10 cellular contexts compared by ENCODE assay signal in the genomic region with DNA sequence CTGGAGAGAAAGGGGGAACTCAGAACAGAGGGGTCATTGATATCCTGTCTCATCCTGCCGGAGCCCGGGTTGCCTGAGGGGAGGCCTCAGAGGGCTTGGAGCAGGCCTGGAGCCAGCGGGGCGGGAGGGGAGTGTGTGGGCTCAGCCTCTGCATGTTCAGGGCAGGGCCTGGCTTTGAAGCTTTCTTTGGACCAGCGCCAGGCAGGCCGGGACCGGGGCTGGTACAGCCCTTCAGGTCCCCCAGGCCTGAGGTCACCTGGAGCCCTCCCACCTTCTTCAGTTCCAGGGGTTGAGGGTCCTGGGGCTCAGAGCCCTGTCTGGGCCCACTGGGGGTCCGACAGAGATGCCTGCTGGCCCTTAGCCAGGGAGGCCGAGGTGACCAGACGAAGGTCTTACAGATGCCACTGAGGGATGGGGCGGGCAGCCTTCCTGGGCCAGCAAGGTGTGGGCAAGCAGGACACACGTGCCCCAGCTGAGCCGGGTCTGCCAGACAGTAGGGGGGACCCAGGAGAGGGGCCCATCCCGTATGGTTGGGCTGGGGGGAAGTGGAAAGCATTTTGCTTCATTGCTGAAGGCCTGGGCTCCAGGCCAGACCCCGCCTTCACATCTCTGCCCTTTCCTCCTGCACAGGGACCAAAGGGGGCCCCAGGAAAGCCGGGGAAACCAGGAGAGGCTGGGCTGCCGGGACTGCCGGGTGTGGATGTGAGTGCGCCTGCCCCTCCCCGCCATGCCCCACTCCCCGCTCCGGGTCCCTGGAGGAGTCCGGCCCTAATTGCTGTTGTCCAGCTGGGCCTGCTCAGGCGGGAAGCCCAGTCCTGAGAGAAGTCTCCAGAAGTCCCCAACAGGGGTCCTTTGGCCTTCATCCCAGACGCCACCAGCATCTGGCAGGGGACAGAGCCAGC. TPM values are rescaled to one million over a fixed set of nuclear protein-coding genes. Genes with fewer than 3 reads are reported as not detected.
DNase-seq lines count a peak whose midpoint lies in the region; ATAC-seq, FAIRE-seq and TF ChIP-seq lines count a peak whose summit lies in the region.
"Had no signal": no experiment of that assay in that cellular context is flagged by ENCODE, and none has a peak within 500 bp of the region (broad histone marks: within the 10 kb centered on the region; RNA-seq: fewer than 3 reads in every experiment).

No MANE protein-coding gene starts in this region.

- no TSS peak for BruUV-seq in MCF 10A (replicated peaks; lab: Mats Ljungman, UMichigan)

- peak; percentile 68 for ATAC-seq in Right ventricle myocardium inferior
- peak; percentile 21 for ATAC-seq in aorta (ENCODE audit: low FRiP score)
- no peak for ATAC-seq in stimulated activated naive CD8-positive, alpha-beta T cell treated with anti-CD3 and anti-CD28 coated beads, Interleukin-15, amount 100 ng/mL, for 72 hours

- H3K4me1 Mint-ChIP-seq in MCF 10A (ENCODE audit: insufficient read depth, unreplicated experiment) = peaks cover 7% of the 10 kb centered on the region
- H3K4me1 Mint-ChIP-seq in stimulated activated naive CD8-positive, alpha-beta T cell treated with anti-CD3 and anti-CD28 coated beads, Interleukin-15, amount 100 ng/mL, for 72 hours = peaks cover 19% of the 10 kb centered on the region

- no peak for TF ChIP-seq CTCF in MCF 10A (IDR thresholded peaks at IDR 0.05; ENCODE audit: unreplicated experiment)
- TF ChIP-seq CTCF in kidney (IDR thresholded peaks at IDR 0.05; ENCODE audit: borderline replicate concordance, extremely low read depth, insufficient read depth) = no peak

- CTCF ChIA-PET in MCF 10A (lab: Yijun Ruan, JAX) = interaction anchor here (0.6 to 4.8 kb wide), 3 partner anchors 11 to 517 kb away, joined by 3 to 25 read pairs (median 3); no protein-coding TSS in a partner anchor

- DNase-seq in Right ventricle myocardium inferior (ENCODE audit: missing footprints) (peak; percentile 82), cardiac septum (ENCODE audit: low spot score) (no peak), MCF 10A (ENCODE audit: unreplicated experiment) (peak; percentile 77), kidney (peak; percentile 93), aorta (peak; percentile 75 to 89), T-helper 9 cell (no peak), MV-4-11 (lab: John Stamatoyannopoulos, UW) (no peak)
- DNase-seq in stimulated activated naive CD8-positive, alpha-beta T cell treated with anti-CD3 and anti-CD28 coated beads, Interleukin-15, amount 100 ng/mL, for 72 hours = no peak
- DNase-seq: activated T-cell treated with anti-CD3 and anti-CD28 coated beads, Interleukin-2, amount 50 U/mL, for 1 hour; NCI-H510A had no signal

- no peak for FAIRE-seq in kidney (lab: Jason Lieb, UNC)

- H3K27ac ChIP-seq in kidney (ENCODE audit: low read depth in 2 of 2, low read length in 2 of 2) = no peak overlapping the region
- no peak overlapping the region for H3K27ac ChIP-seq in aorta (ENCODE audit: low read depth in 1 of 2, low read length in 2 of 2)

- H3K4me1 ChIP-seq in kidney (ENCODE audit: control insufficient read depth in 1 of 2, insufficient read depth in 1 of 2, low read depth in 1 of 2, low read length in 2 of 2) (peaks cover 0 to 14% of the 10 kb centered on the region in 2 donors), aorta (ENCODE audit: control insufficient read depth in 1 of 2, insufficient read depth in 2 of 2, low read length in 2 of 2) (no peaks in the 10 kb centered on the region)

- no peak overlapping the region for H3K4me3 Mint-ChIP-seq in MCF 10A (ENCODE audit: unreplicated experiment)
- no peak overlapping the region for H3K4me3 Mint-ChIP-seq in stimulated activated naive CD8-positive, alpha-beta T cell treated with anti-CD3 and anti-CD28 coated beads, Interleukin-15, amount 100 ng/mL, for 72 hours

- H3K4me3 ChIP-seq in kidney (ENCODE audit: low read length in 2 of 2) (no peak overlapping the region), aorta (ENCODE audit: low read length in 2 of 2) (no peak overlapping the region)

- H3K36me3 ChIP-seq in kidney (ENCODE audit: control insufficient read depth in 1 of 2, insufficient read depth in 2 of 2, low read length in 2 of 2) (no peaks in the 10 kb centered on the region), aorta (ENCODE audit: control insufficient read depth in 1 of 2, insufficient read depth in 2 of 2, low read length in 1 of 2) (no peaks in the 10 kb centered on the region)

- no peaks in the 10 kb centered on the region for H3K27me3 Mint-ChIP-seq in MCF 10A (ENCODE audit: insufficient read depth, unreplicated experiment)
- peaks cover 57% of the 10 kb centered on the region for H3K27me3 Mint-ChIP-seq in stimulated activated naive CD8-positive, alpha-beta T cell treated with anti-CD3 and anti-CD28 coated beads, Interleukin-15, amount 100 ng/mL, for 72 hours

- intact Hi-C loops in Right ventricle myocardium inferior (cut with DNase I) = no loop called here
- intact Hi-C loops in cardiac septum (cut with DNase I) = no loop called here
- intact Hi-C loops in MCF 10A (cut with micrococcal nuclease) = no loop called here
- intact Hi-C loops in kidney (cut with DNase I) = no loop called here
- intact Hi-C loops in aorta (cut with DNase I) = no loop called here

- H3K9ac ChIP-seq in kidney (ENCODE audit: low read length in 2 of 2) = no peak overlapping the region

- H3K27me3 ChIP-seq in aorta (ENCODE audit: control insufficient read depth in 1 of 2, insufficient read depth in 2 of 2, low read length in 1 of 2) = no peaks in the 10 kb centered on the region

- POLR2A ChIA-PET in MCF 10A (lab: Yijun Ruan, JAX) = interaction anchor here (1.1 to 1.2 kb wide), 4 partner anchors 20 to 36 kb away, joined by 3 to 4 read pairs (median 3); partner anchors contain the start of gene MRGBP

- no peaks in the 10 kb centered on the region for H3K36me3 Mint-ChIP-seq in MCF 10A (ENCODE audit: insufficient read depth, unreplicated experiment)

- no peaks in the 10 kb centered on the region for H3K9me3 Mint-ChIP-seq in MCF 10A (ENCODE audit: unreplicated experiment)
- no peaks in the 10 kb centered on the region for H3K9me3 Mint-ChIP-seq in stimulated activated naive CD8-positive, alpha-beta T cell treated with anti-CD3 and anti-CD28 coated beads, Interleukin-15, amount 100 ng/mL, for 72 hours

- WGBS in aorta, 2 donors = 6 to 7% methylated on average over 20 to 25 of the region's 25 CpGs

- peak overlapping the region; percentile 35 for H3K27ac Mint-ChIP-seq in MCF 10A (ENCODE audit: low read depth, unreplicated experiment)
- peak overlapping the region in 1 of 2 donors; percentile 51 for H3K27ac Mint-ChIP-seq in stimulated activated naive CD8-positive, alpha-beta T cell treated with anti-CD3 and anti-CD28 coated beads, Interleukin-15, amount 100 ng/mL, for 72 hours

- H3K9me3 ChIP-seq in kidney (ENCODE audit: control insufficient read depth in 1 of 2, low read length in 2 of 2) (no peaks in the 10 kb centered on the region), aorta (ENCODE audit: control insufficient read depth, low read length) (no peaks in the 10 kb centered on the region)

RNA-seq across cellular contexts. Expression of gene COL9A3, which starts 2.0 kb away (rescaled TPM):
- 5.5 TPM for total RNA-seq in Right ventricle myocardium inferior
- 0.94 TPM for total RNA-seq in cardiac septum
- not detected in 2 replicates for total RNA-seq in MCF 10A (2022)
- 4.3 TPM for total RNA-seq in kidney
- polyA plus RNA-seq in kidney (ENCODE audit: insufficient read depth, low read depth, low replicate concordance) = 2.3 TPM
- total RNA-seq in aorta = 1 to 10 TPM; 1.5 to 6.5 TPM
- polyA plus RNA-seq in aorta = under 1 TPM; 0.13 to 0.77 TPM

RNA-seq across cellular contexts. Expression of gene OGFR, which starts 14.2 kb away (rescaled TPM):
- total RNA-seq in Right ventricle myocardium inferior = 22.5 TPM
- total RNA-seq in cardiac septum = 16.4 TPM
- 28.8 and 31.0 TPM in 2 replicates for total RNA-seq in MCF 10A (2022)
- total RNA-seq in kidney = 46.8 TPM
- 33.7 TPM for polyA plus RNA-seq in kidney (ENCODE audit: insufficient read depth, low read depth, low replicate concordance)
- 10 to 100 TPM; 31.7 to 42.6 TPM for total RNA-seq in aorta
- polyA plus RNA-seq in aorta = 10 to 100 TPM; 18.5 to 58.8 TPM

RNA-seq across cellular contexts. Expression of gene MRGBP, which starts 22.6 kb away (rescaled TPM):
- total RNA-seq in Right ventricle myocardium inferior (10.0 TPM), cardiac septum (7.9 TPM), MCF 10A (2022) (16.9 and 17.8 TPM in 2 replicates), kidney (7.6 TPM), aorta (1 to 10 TPM; 7.5 to 7.6 TPM)
- polyA plus RNA-seq in kidney (ENCODE audit: insufficient read depth, low read depth, low replicate concordance) (9.0 TPM), aorta (1 to 10 TPM; 4.0 to 7.8 TPM)

RNA-seq across cellular contexts. Expression of gene TCFL5, which starts 42.8 kb away (rescaled TPM):
- total RNA-seq in Right ventricle myocardium inferior (6.0 TPM), cardiac septum (7.8 TPM), MCF 10A (2022) (10.8 and 12.8 TPM in 2 replicates), kidney (11.5 TPM), aorta (10 to 100 TPM in 1 of 2 donors, 1 to 10 TPM in 1; 4.9 to 10.7 TPM)
- polyA plus RNA-seq in kidney (ENCODE audit: insufficient read depth, low read depth, low replicate concordance) (6.1 TPM), aorta (1 to 10 TPM; 4.5 TPM)

Comparison
In these comparisons a context has a peak if more than half of its experiments do, and no peak if none do; other contexts are left out.
1. DNase-seq: peak in Right ventricle myocardium inferior (single experiment), MCF 10A (single experiment), kidney (single experiment) and aorta (2 of 2); none in cardiac septum (single experiment), T-helper 9 cell (single experiment), MV-4-11 (single experiment) and stimulated activated naive CD8-positive, alpha-beta T cell treated with anti-CD3 and anti-CD28 coated beads, Interleukin-15, amount 100 ng/mL, for 72 hours (0 of 2).